ENCODE assay signal across 11 cellular contexts in genomic region chr19:9912551-9913236, GRCh38. TPM values are rescaled to one million over a fixed set of nuclear protein-coding genes. Genes with fewer than 3 reads are reported as not detected.
DNase-seq lines count a peak whose midpoint lies in the region; ATAC-seq and TF ChIP-seq lines count a peak whose summit lies in the region.
"Had no signal": no experiment of that assay in that cellular context is flagged by ENCODE, and none has a peak within 500 bp of the region (broad histone marks: within the 10 kb centered on the region; RNA-seq: fewer than 3 reads in every experiment).

No MANE protein-coding gene starts in this region.

- peak overlapping the region; percentile 93 for H3K4me2 ChIP-seq in GM23338
- H3K4me2 ChIP-seq in trophoblast cell (ENCODE audit: low read length) = peak overlapping the region; percentile 76

- no peaks in the 10 kb centered on the region for H3K9me2 ChIP-seq in GM23338 (ENCODE audit: insufficient read depth)

- 39% methylated on average over 19 of the region's 24 CpGs for WGBS in esophagus muscularis mucosa
- no CpG with 5 or more reads among the region's 24 CpGs for WGBS in trophoblast cell (ENCODE audit: extremely low coverage, insufficient coverage, insufficient read length)

- H2AFZ ChIP-seq in GM23338 (no peak overlapping the region), trophoblast cell (ENCODE audit: insufficient read depth, low read length, poor library complexity) (no peak overlapping the region)

- peaks cover 18% of the 10 kb centered on the region for H3K4me1 Mint-ChIP-seq in GM23338

- peak; percentile 12 for ATAC-seq in GM23338

- H3K9me3 ChIP-seq in NT2/D1 (ENCODE audit: insufficient read depth, low read length) (no peaks in the 10 kb centered on the region), esophagus muscularis mucosa (no peaks in the 10 kb centered on the region), trophoblast cell (ENCODE audit: insufficient read depth, low read depth, low read length) (no peaks in the 10 kb centered on the region)
- H3K9me3 ChIP-seq: MG63 had no signal

- H4K91ac ChIP-seq in trophoblast cell (ENCODE audit: low read depth, low read length) = peak overlapping the region; percentile 26

- H3K27ac ChIP-seq in GM23338 (ENCODE audit: low read depth) (no peak overlapping the region), esophagus muscularis mucosa (replicated peaks in 1 of 4) (no peak overlapping the region), trophoblast cell (ENCODE audit: low read depth, low read length) (no peak overlapping the region)

- no peak overlapping the region for H2AK5ac ChIP-seq in trophoblast cell (ENCODE audit: low read length)

- H3F3A ChIP-seq in GM23338 (replicated peaks; ENCODE audit: low read depth) = 0 out of 2 replicates have a peak, but pooled peaks cover 4% of the 10 kb centered on the region

- H3K4me3 Mint-ChIP-seq in GM23338 = no peak overlapping the region; the same call in 2 of the 3 replicates
- H3K4me3 Mint-ChIP-seq: dendritic cell treated with granulocyte-macrophage colony-stimulating factor and Interleukin-4, amounts not matched to agents 40 ng/mL and 50 ng/mL, for 4 days had no signal

- no peak overlapping the region for H3K18ac ChIP-seq in trophoblast cell (ENCODE audit: low read length)

- H4K8ac ChIP-seq in trophoblast cell (ENCODE audit: low read depth, low read length) = no peak overlapping the region

- TF ChIP-seq POLR2A in esophagus muscularis mucosa (IDR thresholded peaks at IDR 0.05; ENCODE audit: low read depth) = no peak

- H3K4ac ChIP-seq in trophoblast cell (ENCODE audit: low read depth, low read length) = no peak overlapping the region

- H3K79me1 ChIP-seq in trophoblast cell (ENCODE audit: low read length) = peaks cover 13% of the 10 kb centered on the region

- H3K27me3 Mint-ChIP-seq in GM23338 (ENCODE audit: insufficient read depth, low read depth, poor library complexity) = peaks cover 16% of the 10 kb centered on the region

- H4K12ac ChIP-seq in trophoblast cell (ENCODE audit: low read depth, low read length) = no peak overlapping the region

- intact Hi-C loops in esophagus muscularis mucosa (cut with DNase I) = no loop called here

- H3K9me3 Mint-ChIP-seq in GM23338 = no peaks in the 10 kb centered on the region; the same call in 2 of the 3 replicates
- H3K9me3 Mint-ChIP-seq: dendritic cell treated with granulocyte-macrophage colony-stimulating factor and Interleukin-4, amounts not matched to agents 40 ng/mL and 50 ng/mL, for 4 days had no signal

- no peaks in the 10 kb centered on the region for H3K36me3 ChIP-seq in GM23338 (ENCODE audit: insufficient read depth)
- no peaks in the 10 kb centered on the region for H3K36me3 ChIP-seq in NT2/D1 (ENCODE audit: insufficient read depth, insufficient read length, low read length)
- H3K36me3 ChIP-seq in esophagus muscularis mucosa = no peaks in the 10 kb centered on the region
- H3K36me3 ChIP-seq in trophoblast cell (ENCODE audit: control insufficient read depth in 1 of 2, insufficient read depth in 2 of 2, low read length in 2 of 2) = no peaks in the 10 kb centered on the region
- H3K36me3 ChIP-seq: MG63 had no signal

- TF ChIP-seq EP300 in esophagus muscularis mucosa (IDR thresholded peaks at IDR 0.05) = no peak

- H3K4me1 ChIP-seq in GM23338 (ENCODE audit: insufficient read depth) (peaks cover 15% of the 10 kb centered on the region), NT2/D1 (ENCODE audit: insufficient read depth, insufficient read length) (no peaks in the 10 kb centered on the region), esophagus muscularis mucosa (peaks cover 17 to 25% (median 24%) of the 10 kb centered on the region in 4 donors), trophoblast cell (ENCODE audit: control insufficient read depth in 1 of 2, insufficient read depth in 2 of 2, low read length in 2 of 2) (peaks cover 6 to 16% of the 10 kb centered on the region in 2 experiments)

- H2BK120ac ChIP-seq in trophoblast cell (ENCODE audit: insufficient read depth, low read length, poor library complexity) = no peak overlapping the region

- H3K36me3 Mint-ChIP-seq in GM23338 (ENCODE audit: low read depth) = peaks cover 12% of the 10 kb centered on the region

- H3K14ac ChIP-seq in trophoblast cell (ENCODE audit: low read length) = no peak overlapping the region

- H3K27me3 ChIP-seq in GM23338 (ENCODE audit: insufficient read depth) = peaks cover 8% of the 10 kb centered on the region; the same call in 1 of the 2 replicates
- H3K27me3 ChIP-seq in NT2/D1 (ENCODE audit: insufficient read depth, insufficient read length) = no peaks in the 10 kb centered on the region
- H3K27me3 ChIP-seq in esophagus muscularis mucosa = peaks cover 0 to 95% (median 28%) of the 10 kb centered on the region in 4 donors
- peaks cover 9% of the 10 kb centered on the region for H3K27me3 ChIP-seq in trophoblast cell (ENCODE audit: insufficient read depth, low read length)

- DNase-seq in GM23338 (ENCODE audit: low spot score) (no peak), NT2/D1 (ENCODE audit: low read depth, low spot score) (no peak), esophagus muscularis mucosa (ENCODE audit: extremely low spot score) (no peak), trophoblast cell (no peak), SIG-M5 (lab: John Stamatoyannopoulos, UW) (no peak), NCI-H748 (lab: John Stamatoyannopoulos, UW; ENCODE audit: unreplicated experiment) (no peak), NCI-H1436 treated with DMSO at 0.1 percent for 48 hours (lab: John Stamatoyannopoulos, UW) (no peak)
- DNase-seq: activated effector memory CD4-positive, alpha-beta T cell treated with Interleukin-2 at 50 U/mL for 16 hours; HCEC 1CT had no signal

- H4K20me1 ChIP-seq in GM23338 (replicated peaks; ENCODE audit: insufficient read depth) = peaks cover 35% of the 10 kb centered on the region

- peak overlapping the region; percentile 34 for H2BK12ac ChIP-seq in trophoblast cell (ENCODE audit: low read length)

- no peak overlapping the region for H3K23ac ChIP-seq in trophoblast cell (ENCODE audit: low read length)

- H3K4me3 ChIP-seq in GM23338 (peak overlapping the region; percentile 79), NT2/D1 (ENCODE audit: insufficient read length, low read depth) (peak overlapping the region; percentile 63), esophagus muscularis mucosa (peak overlapping the region; percentile 50 to 63 (median 54)), trophoblast cell (ENCODE audit: low read depth, low read length) (peak overlapping the region; percentile 69)
- H3K4me3 ChIP-seq: MG63 had no signal

- no peak overlapping the region for H2BK5ac ChIP-seq in trophoblast cell (ENCODE audit: low read depth, low read length, poor library complexity)

- H3K9ac ChIP-seq in NT2/D1 (ENCODE audit: insufficient read length, low read depth) = peak overlapping the region; percentile 66
- H3K9ac ChIP-seq in trophoblast cell (ENCODE audit: low read length) = no peak overlapping the region

- H3K79me2 ChIP-seq in GM23338 (replicated peaks; ENCODE audit: insufficient read depth) = peaks cover 56% of the 10 kb centered on the region
- H3K79me2 ChIP-seq in trophoblast cell (ENCODE audit: control insufficient read depth, insufficient read depth, low read length, poor library complexity) = peaks cover 4% of the 10 kb centered on the region

- no peak overlapping the region for H3K27ac Mint-ChIP-seq in GM23338
- H3K27ac Mint-ChIP-seq: dendritic cell treated with granulocyte-macrophage colony-stimulating factor and Interleukin-4, amounts not matched to agents 40 ng/mL and 50 ng/mL, for 4 days had no signal

- TF ChIP-seq CTCF in GM23338 (conservative IDR thresholded peaks at IDR 0.05; ENCODE audit: low read depth in 2 of 2) (no peak), esophagus muscularis mucosa (IDR thresholded peaks at IDR 0.05) (no peak)

TF ChIP-seq in GM23338, 12 proteins besides CTCF, POLR2A, EP300 and RAD21 (continues in another document):
- TF ChIP-seq POLR2AphosphoS5 (IDR thresholded peaks at IDR 0.05; ENCODE audit: low read depth) (no peak), EZH2 (IDR thresholded peaks at IDR 0.05; ENCODE audit: low read depth, unreplicated experiment) (no peak), CREB1 (CRISPR knock-in tag; IDR thresholded peaks at IDR 0.05; ENCODE audit: low read depth) (no peak), ZNF114 (CRISPR knock-in tag; IDR thresholded peaks at IDR 0.05) (no peak), EZH2phosphoT487 (IDR thresholded peaks at IDR 0.05; ENCODE audit: unreplicated experiment) (no peak), JUNB (IDR thresholded peaks at IDR 0.05; ENCODE audit: unreplicated experiment) (no peak), ZNF331 (CRISPR knock-in tag; IDR thresholded peaks at IDR 0.05; ENCODE audit: low read depth) (no peak)

RNA-seq across cellular contexts. Expression of gene OLFM2, which starts 23.6 kb away (rescaled TPM):
- 117 and 125 TPM in 2 replicates for total RNA-seq in GM23338 (2014; rRNA removed; shearing (Covaris generic))
- 58.1 and 62.1 TPM in 2 replicates for polyA plus RNA-seq in GM23338 (2016; fragmentation: Nextera tagmentation; extraction: Ambion mirVana)
- 10 to 100 TPM in 3 of 4 donors, 1 to 10 TPM in 1; 3.6 to 17.1 (median 11.6) TPM for total RNA-seq in esophagus muscularis mucosa
- 14.6 and 15.9 TPM in 2 replicates for polyA plus RNA-seq in trophoblast cell (2013)
